8 cellular contexts compared by ENCODE assay signal in genomic region chr12:85029456-85029855, GRCh38. TPM values are rescaled to one million over a fixed set of nuclear protein-coding genes. Genes with fewer than 3 reads are reported as not detected.
DNase-seq lines count a peak whose midpoint lies in the region; ATAC-seq and TF ChIP-seq lines count a peak whose summit lies in the region.

No MANE protein-coding gene starts in this region.

- no peak overlapping the region for H3K9ac ChIP-seq in colonic mucosa (ENCODE audit: low read depth in 2 of 2, low read length in 2 of 2)

- no peaks in the 10 kb centered on the region for H3K36me3 ChIP-seq in colonic mucosa

- no peak for ATAC-seq in GM18505 (IDR thresholded peaks at IDR 0.05; ENCODE audit: unreplicated experiment)

- H3K9me3 ChIP-seq in colonic mucosa = no peaks in the 10 kb centered on the region

- no peak for TF ChIP-seq POLR2A in GM18505 (IDR thresholded peaks at IDR 0.05; ENCODE audit: borderline replicate concordance, extremely low read depth, insufficient read depth, insufficient read length)

- no peak overlapping the region for H3K4me3 ChIP-seq in colonic mucosa

- H3K27ac ChIP-seq in C4-2B (no peak overlapping the region), colonic mucosa (no peak overlapping the region)

- no peaks in the 10 kb centered on the region for H3K27me3 ChIP-seq in colonic mucosa

- TF ChIP-seq CTCF in C4-2B (conservative IDR thresholded peaks at IDR 0.05) (peak; percentile 59), colonic mucosa (IDR thresholded peaks at IDR 0.05) (peak; percentile 36)

- DNase-seq in HCEC 1CT (peak; percentile 45), NCI-H526 (lab: John Stamatoyannopoulos, UW) (peak; percentile 11 to 35), colonic mucosa (no peak), pons (ENCODE audit: low spot score) (peak; percentile 63), NCI-H1048 (lab: John Stamatoyannopoulos, UW) (no peak), HuH-7 (ENCODE audit: low spot score) (no peak)

- intact Hi-C loops in colonic mucosa (cut with DNase I) = loop anchor here (5.0 kb wide), 1 partner anchor 157 kb away; no protein-coding TSS in a partner anchor

- no peaks in the 10 kb centered on the region for H3K4me1 ChIP-seq in colonic mucosa

RNA-seq across cellular contexts. Expression of gene TSPAN19, which starts 6.6 kb away (rescaled TPM):
- not detected for total RNA-seq in colonic mucosa

RNA-seq across cellular contexts. Expression of gene LRRIQ1, which starts 6.7 kb away (rescaled TPM):
- under 1 TPM in 1 of 2 donors, not detected in 1; 0.05 TPM for total RNA-seq in colonic mucosa

Comparison
In these comparisons a context has a peak if more than half of its experiments do, and no peak if none do; other contexts are left out.
1. DNase-seq: peak in HCEC 1CT (single experiment), NCI-H526 (2 of 2) and pons (single experiment); none in colonic mucosa (single experiment), NCI-H1048 (single experiment) and HuH-7 (single experiment).